Comparison of ENCODE assay signal across 8 cellular contexts in genomic region chr4:143512978-143513313, GRCh38. TPM values are rescaled to one million over a fixed set of nuclear protein-coding genes. Genes with fewer than 3 reads are reported as not detected.
DNase-seq lines count a peak whose midpoint lies in the region; ATAC-seq and TF ChIP-seq lines count a peak whose summit lies in the region.

No MANE protein-coding gene starts in this region.

- H3K4me1 ChIP-seq in ACC112 (ENCODE audit: control insufficient read depth, insufficient read depth, low read length, unreplicated experiment) (peaks cover 22% of the 10 kb centered on the region), thyroid gland (peaks cover 21 to 28% of the 10 kb centered on the region in 2 donors)

- ATAC-seq in GM19438 (IDR thresholded peaks at IDR 0.05; ENCODE audit: low read depth, unreplicated experiment) (peak; percentile 26), HG03521 (IDR thresholded peaks at IDR 0.05; ENCODE audit: unreplicated experiment) (peak; percentile 37), left colon (peak; percentile 18)

- no peak for TF ChIP-seq CTCF in thyroid gland (IDR thresholded peaks at IDR 0.05)

- H3K27ac ChIP-seq in ACC112 (ENCODE audit: low read depth, low read length) (peak overlapping the region; percentile 90), thyroid gland (peak overlapping the region; percentile 95 to 98 (median 98))

- DNase-seq in amniotic stem cell (lab: John Stamatoyannopoulos, UW), result peak; percentile 75
- DNase-seq in left colon, result no peak
- DNase-seq in thyroid gland, result no peak
- DNase-seq in NCI-H1436 (lab: John Stamatoyannopoulos, UW), result no peak
- no peak for DNase-seq in NCI-H526 (lab: John Stamatoyannopoulos, UW)

- no peak for TF ChIP-seq POLR2A in thyroid gland (IDR thresholded peaks at IDR 0.05)

- H3K4me3 ChIP-seq in ACC112 (ENCODE audit: low read depth, low read length) (peak overlapping the region; percentile 98), thyroid gland (replicated peaks in 1 of 3) (peak overlapping the region; percentile 15 to 91 (median 77))

- intact Hi-C loops in left colon (cut with DNase I, micrococcal nuclease), result no loop called here
- intact Hi-C loops in thyroid gland (cut with DNase I), result no loop called here

- peaks cover 43% of the 10 kb centered on the region for H3K79me2 ChIP-seq in ACC112 (ENCODE audit: control insufficient read depth, insufficient read depth, low read length, unreplicated experiment)

- H3K36me3 ChIP-seq in ACC112 (ENCODE audit: insufficient read depth, low read length) (peaks cover 8% of the 10 kb centered on the region), thyroid gland (peaks cover 4 to 7% of the 10 kb centered on the region in 2 donors)

- peak overlapping the region; percentile 95 for H2AFZ ChIP-seq in ACC112 (ENCODE audit: low read length, unreplicated experiment)

- H3K27me3 ChIP-seq in ACC112 (ENCODE audit: insufficient read depth, low read length), result no peaks in the 10 kb centered on the region
- H3K27me3 ChIP-seq in thyroid gland, result no peaks in the 10 kb centered on the region

- H3K9me3 ChIP-seq in thyroid gland, result no peaks in the 10 kb centered on the region

- 0% methylated on average over 11 to 18 of the region's 18 CpGs for WGBS in thyroid gland, 2 donors

RNA-seq across cellular contexts. Expression of gene SMARCA5, which starts 0.6 kb away (rescaled TPM):
- total RNA-seq in left colon (10 to 100 TPM; 29.1 to 33.3 TPM), thyroid gland (10 to 100 TPM; 46.7 to 89.9 (median 60.4) TPM)
